Comparison of ENCODE assay signal across 1 cellular context in the genomic region with DNA sequence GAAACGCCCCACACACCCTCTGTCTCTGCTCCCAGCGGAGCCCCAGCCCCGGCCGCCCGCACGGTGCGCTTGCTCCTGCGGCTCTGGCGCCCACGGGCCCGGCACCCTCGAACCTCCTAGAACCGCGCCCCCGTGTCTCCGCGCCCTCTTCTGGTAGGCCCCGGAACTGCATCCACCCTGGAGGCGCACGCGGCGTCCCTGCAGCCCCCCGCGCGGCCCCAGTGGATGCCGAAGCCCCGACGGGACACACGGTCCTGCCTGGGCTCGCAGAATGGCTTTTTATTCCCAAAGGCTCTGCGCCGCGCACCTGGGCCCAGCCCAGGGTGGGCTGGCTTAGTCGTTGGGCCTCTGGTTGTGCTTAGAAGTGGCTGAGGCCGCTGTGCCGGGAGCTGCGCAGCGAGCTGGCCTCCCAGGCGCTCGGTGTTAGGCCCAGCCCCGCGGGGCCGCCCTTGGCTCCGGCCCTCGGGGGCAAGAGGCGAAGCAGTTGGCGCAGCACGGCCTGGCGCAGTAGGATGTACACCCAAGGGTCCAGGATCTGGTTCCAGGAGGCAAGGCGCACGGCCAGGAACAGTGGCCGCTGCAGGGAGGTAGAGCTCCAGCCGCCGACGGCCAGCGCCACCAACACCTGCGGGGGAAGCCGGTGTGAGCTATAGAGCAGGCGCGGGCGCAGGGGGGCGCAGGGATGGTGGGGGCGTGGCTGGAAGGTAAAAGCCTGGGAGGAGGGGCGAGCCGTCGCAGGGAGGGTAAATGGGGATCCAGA.
TF ChIP-seq lines count a peak whose summit lies in the region.

No MANE protein-coding gene starts in this region.

TF ChIP-seq in H1, 55 proteins besides CTCF, POLR2A, EP300 and RAD21:
- TF ChIP-seq BACH1 (IDR thresholded peaks at IDR 0.05; ENCODE audit: low read length) (peak; percentile 58; the same call in 1 of the 2 replicates), CREB1 (IDR thresholded peaks at IDR 0.05) (peak; percentile 59), SIX5 (IDR thresholded peaks at IDR 0.05; ENCODE audit: low read depth, low read length) (no peak), SRF (IDR thresholded peaks at IDR 0.05; ENCODE audit: low read depth, low read length) (no peak), GTF2F1 (IDR thresholded peaks at IDR 0.05; ENCODE audit: borderline replicate concordance, low read depth, low read length) (no peak), TAF7 (optimal IDR thresholded peaks at IDR 0.05; ENCODE audit: borderline replicate concordance, low read depth, low read length) (peak; percentile 72), POU5F1 (IDR thresholded peaks at IDR 0.05; ENCODE audit: low read depth, low read length) (no peak), TEAD4 (IDR thresholded peaks at IDR 0.05; ENCODE audit: low read depth, low read length) (no peak), RNF2 (IDR thresholded peaks at IDR 0.05; ENCODE audit: borderline replicate concordance, low read depth, low read length, missing control alignments, poor library complexity, severe bottlenecking) (no peak), SP4 (IDR thresholded peaks at IDR 0.05; ENCODE audit: low read length) (no peak; the same call in 1 of the 2 replicates), RXRA (IDR thresholded peaks at IDR 0.05; ENCODE audit: insufficient read depth, low read depth, low read length) (no peak), KDM4A (IDR thresholded peaks at IDR 0.05; ENCODE audit: low read depth, low read length, severe bottlenecking) (peak; percentile 75), CHD1 (IDR thresholded peaks at IDR 0.05; ENCODE audit: low read depth, low read length) (no peak), NANOG (IDR thresholded peaks at IDR 0.05; ENCODE audit: insufficient read depth, low read depth, low read length, poor library complexity, severe bottlenecking) (no peak), RFX5 (IDR thresholded peaks at IDR 0.05; ENCODE audit: borderline replicate concordance, low read depth, low read length) (no peak), ZNF274 (IDR thresholded peaks at IDR 0.05; ENCODE audit: borderline replicate concordance, extremely low read depth, low read length) (no peak), CBX8 (IDR thresholded peaks at IDR 0.05; ENCODE audit: borderline replicate concordance, low read depth, low read length) (no peak), NRF1 (IDR thresholded peaks at IDR 0.05; ENCODE audit: low read depth, low read length) (no peak), TAF1 (IDR thresholded peaks at IDR 0.05; ENCODE audit: low read depth, low read length) (peak; percentile 12), POLR2AphosphoS5 (IDR thresholded peaks at IDR 0.05; ENCODE audit: low read depth, low read length) (no peak; the same call in 1 of the 2 replicates), CTBP2 (IDR thresholded peaks at IDR 0.05; ENCODE audit: borderline replicate concordance, insufficient read depth, insufficient read length, low read length) (no peak), YY1 (IDR thresholded peaks at IDR 0.05; ENCODE audit: low read depth, low read length) (no peak), TBP (IDR thresholded peaks at IDR 0.05; ENCODE audit: low read depth, low read length) (peak; percentile 28; the same call in 1 of the 2 replicates), BCL11A (IDR thresholded peaks at IDR 0.05; ENCODE audit: low read depth in 2 of 2, low read length in 2 of 2) (no peak), EZH2 (IDR thresholded peaks at IDR 0.05; ENCODE audit: low read depth, low read length, severe bottlenecking) (no peak), TCF12 (IDR thresholded peaks at IDR 0.05; ENCODE audit: low read depth, low read length) (no peak), MAFK (IDR thresholded peaks at IDR 0.05; ENCODE audit: low read depth, low read length) (no peak), SIRT6 (IDR thresholded peaks at IDR 0.05; ENCODE audit: low read length) (no peak), CHD2 (IDR thresholded peaks at IDR 0.05; ENCODE audit: low read length) (no peak), HDAC2 (IDR thresholded peaks at IDR 0.05; ENCODE audit: borderline replicate concordance in 1 of 2, low read depth in 2 of 2, low read length in 2 of 2) (peak; percentile 78 to 81; a peak in 3 of 4 replicates), RBBP5 (IDR thresholded peaks at IDR 0.05; ENCODE audit: borderline replicate concordance, low read depth, low read length) (no peak), GABPA (IDR thresholded peaks at IDR 0.05; ENCODE audit: borderline replicate concordance, insufficient read depth, low read length) (peak; percentile 47; the same call in 1 of the 2 replicates), JUND (IDR thresholded peaks at IDR 0.05; ENCODE audit: low read length) (no peak), PHF8 (conservative IDR thresholded peaks at IDR 0.05; ENCODE audit: low read depth, low read length) (peak; percentile 76), KDM1A (IDR thresholded peaks at IDR 0.05; ENCODE audit: borderline replicate concordance, low read length) (no peak; the same call in 1 of the 2 replicates), BRCA1 (IDR thresholded peaks at IDR 0.05; ENCODE audit: low read depth, low read length) (no peak), SIN3A (conservative IDR thresholded peaks at IDR 0.05 in 1 of 2, IDR thresholded peaks at IDR 0.05 in 1 of 2; ENCODE audit: low read depth in 1 of 2, low read length in 2 of 2) (no peak), ASH2L (IDR thresholded peaks at IDR 0.05; ENCODE audit: low read length) (peak; percentile 82)
- TF ChIP-seq, protein P1, sequence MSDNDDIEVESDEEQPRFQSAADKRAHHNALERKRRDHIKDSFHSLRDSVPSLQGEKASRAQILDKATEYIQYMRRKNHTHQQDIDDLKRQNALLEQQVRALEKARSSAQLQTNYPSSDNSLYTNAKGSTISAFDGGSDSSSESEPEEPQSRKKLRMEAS (IDR thresholded peaks at IDR 0.05) = peak; percentile 93
- TF ChIP-seq, protein P2, sequence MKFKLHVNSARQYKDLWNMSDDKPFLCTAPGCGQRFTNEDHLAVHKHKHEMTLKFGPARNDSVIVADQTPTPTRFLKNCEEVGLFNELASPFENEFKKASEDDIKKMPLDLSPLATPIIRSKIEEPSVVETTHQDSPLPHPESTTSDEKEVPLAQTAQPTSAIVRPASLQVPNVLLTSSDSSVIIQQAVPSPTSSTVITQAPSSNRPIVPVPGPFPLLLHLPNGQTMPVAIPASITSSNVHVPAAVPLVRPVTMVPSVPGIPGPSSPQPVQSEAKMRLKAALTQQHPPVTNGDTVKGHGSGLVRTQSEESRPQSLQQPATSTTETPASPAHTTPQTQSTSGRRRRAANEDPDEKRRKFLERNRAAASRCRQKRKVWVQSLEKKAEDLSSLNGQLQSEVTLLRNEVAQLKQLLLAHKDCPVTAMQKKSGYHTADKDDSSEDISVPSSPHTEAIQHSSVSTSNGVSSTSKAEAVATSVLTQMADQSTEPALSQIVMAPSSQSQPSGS (IDR thresholded peaks at IDR 0.05; ENCODE audit: low read length) = 0 out of 2 replicates have a peak, but pooled peaks have one; percentile 54
- TF ChIP-seq, protein P3, sequence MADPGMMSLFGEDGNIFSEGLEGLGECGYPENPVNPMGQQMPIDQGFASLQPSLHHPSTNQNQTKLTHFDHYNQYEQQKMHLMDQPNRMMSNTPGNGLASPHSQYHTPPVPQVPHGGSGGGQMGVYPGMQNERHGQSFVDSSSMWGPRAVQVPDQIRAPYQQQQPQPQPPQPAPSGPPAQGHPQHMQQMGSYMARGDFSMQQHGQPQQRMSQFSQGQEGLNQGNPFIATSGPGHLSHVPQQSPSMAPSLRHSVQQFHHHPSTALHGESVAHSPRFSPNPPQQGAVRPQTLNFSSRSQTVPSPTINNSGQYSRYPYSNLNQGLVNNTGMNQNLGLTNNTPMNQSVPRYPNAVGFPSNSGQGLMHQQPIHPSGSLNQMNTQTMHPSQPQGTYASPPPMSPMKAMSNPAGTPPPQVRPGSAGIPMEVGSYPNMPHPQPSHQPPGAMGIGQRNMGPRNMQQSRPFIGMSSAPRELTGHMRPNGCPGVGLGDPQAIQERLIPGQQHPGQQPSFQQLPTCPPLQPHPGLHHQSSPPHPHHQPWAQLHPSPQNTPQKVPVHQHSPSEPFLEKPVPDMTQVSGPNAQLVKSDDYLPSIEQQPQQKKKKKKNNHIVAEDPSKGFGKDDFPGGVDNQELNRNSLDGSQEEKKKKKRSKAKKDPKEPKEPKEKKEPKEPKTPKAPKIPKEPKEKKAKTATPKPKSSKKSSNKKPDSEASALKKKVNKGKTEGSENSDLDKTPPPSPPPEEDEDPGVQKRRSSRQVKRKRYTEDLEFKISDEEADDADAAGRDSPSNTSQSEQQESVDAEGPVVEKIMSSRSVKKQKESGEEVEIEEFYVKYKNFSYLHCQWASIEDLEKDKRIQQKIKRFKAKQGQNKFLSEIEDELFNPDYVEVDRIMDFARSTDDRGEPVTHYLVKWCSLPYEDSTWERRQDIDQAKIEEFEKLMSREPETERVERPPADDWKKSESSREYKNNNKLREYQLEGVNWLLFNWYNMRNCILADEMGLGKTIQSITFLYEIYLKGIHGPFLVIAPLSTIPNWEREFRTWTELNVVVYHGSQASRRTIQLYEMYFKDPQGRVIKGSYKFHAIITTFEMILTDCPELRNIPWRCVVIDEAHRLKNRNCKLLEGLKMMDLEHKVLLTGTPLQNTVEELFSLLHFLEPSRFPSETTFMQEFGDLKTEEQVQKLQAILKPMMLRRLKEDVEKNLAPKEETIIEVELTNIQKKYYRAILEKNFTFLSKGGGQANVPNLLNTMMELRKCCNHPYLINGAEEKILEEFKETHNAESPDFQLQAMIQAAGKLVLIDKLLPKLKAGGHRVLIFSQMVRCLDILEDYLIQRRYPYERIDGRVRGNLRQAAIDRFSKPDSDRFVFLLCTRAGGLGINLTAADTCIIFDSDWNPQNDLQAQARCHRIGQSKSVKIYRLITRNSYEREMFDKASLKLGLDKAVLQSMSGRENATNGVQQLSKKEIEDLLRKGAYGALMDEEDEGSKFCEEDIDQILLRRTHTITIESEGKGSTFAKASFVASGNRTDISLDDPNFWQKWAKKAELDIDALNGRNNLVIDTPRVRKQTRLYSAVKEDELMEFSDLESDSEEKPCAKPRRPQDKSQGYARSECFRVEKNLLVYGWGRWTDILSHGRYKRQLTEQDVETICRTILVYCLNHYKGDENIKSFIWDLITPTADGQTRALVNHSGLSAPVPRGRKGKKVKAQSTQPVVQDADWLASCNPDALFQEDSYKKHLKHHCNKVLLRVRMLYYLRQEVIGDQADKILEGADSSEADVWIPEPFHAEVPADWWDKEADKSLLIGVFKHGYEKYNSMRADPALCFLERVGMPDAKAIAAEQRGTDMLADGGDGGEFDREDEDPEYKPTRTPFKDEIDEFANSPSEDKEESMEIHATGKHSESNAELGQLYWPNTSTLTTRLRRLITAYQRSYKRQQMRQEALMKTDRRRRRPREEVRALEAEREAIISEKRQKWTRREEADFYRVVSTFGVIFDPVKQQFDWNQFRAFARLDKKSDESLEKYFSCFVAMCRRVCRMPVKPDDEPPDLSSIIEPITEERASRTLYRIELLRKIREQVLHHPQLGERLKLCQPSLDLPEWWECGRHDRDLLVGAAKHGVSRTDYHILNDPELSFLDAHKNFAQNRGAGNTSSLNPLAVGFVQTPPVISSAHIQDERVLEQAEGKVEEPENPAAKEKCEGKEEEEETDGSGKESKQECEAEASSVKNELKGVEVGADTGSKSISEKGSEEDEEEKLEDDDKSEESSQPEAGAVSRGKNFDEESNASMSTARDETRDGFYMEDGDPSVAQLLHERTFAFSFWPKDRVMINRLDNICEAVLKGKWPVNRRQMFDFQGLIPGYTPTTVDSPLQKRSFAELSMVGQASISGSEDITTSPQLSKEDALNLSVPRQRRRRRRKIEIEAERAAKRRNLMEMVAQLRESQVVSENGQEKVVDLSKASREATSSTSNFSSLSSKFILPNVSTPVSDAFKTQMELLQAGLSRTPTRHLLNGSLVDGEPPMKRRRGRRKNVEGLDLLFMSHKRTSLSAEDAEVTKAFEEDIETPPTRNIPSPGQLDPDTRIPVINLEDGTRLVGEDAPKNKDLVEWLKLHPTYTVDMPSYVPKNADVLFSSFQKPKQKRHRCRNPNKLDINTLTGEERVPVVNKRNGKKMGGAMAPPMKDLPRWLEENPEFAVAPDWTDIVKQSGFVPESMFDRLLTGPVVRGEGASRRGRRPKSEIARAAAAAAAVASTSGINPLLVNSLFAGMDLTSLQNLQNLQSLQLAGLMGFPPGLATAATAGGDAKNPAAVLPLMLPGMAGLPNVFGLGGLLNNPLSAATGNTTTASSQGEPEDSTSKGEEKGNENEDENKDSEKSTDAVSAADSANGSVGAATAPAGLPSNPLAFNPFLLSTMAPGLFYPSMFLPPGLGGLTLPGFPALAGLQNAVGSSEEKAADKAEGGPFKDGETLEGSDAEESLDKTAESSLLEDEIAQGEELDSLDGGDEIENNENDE (IDR thresholded peaks at IDR 0.05; ENCODE audit: insufficient replicate concordance, low read length) = no peak
- TF ChIP-seq, protein P4, sequence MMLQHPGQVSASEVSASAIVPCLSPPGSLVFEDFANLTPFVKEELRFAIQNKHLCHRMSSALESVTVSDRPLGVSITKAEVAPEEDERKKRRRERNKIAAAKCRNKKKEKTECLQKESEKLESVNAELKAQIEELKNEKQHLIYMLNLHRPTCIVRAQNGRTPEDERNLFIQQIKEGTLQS (IDR thresholded peaks at IDR 0.05; ENCODE audit: insufficient read depth, low read depth, low read length) = no peak
- TF ChIP-seq, protein P5, sequence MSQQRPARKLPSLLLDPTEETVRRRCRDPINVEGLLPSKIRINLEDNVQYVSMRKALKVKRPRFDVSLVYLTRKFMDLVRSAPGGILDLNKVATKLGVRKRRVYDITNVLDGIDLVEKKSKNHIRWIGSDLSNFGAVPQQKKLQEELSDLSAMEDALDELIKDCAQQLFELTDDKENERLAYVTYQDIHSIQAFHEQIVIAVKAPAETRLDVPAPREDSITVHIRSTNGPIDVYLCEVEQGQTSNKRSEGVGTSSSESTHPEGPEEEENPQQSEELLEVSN (IDR thresholded peaks at IDR 0.05) = peak; percentile 73
- TF ChIP-seq, protein P6, sequence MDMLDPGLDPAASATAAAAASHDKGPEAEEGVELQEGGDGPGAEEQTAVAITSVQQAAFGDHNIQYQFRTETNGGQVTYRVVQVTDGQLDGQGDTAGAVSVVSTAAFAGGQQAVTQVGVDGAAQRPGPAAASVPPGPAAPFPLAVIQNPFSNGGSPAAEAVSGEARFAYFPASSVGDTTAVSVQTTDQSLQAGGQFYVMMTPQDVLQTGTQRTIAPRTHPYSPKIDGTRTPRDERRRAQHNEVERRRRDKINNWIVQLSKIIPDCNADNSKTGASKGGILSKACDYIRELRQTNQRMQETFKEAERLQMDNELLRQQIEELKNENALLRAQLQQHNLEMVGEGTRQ (IDR thresholded peaks at IDR 0.05; ENCODE audit: low read length) = no peak
